12 cellular contexts compared by ENCODE assay signal in the genomic region with DNA sequence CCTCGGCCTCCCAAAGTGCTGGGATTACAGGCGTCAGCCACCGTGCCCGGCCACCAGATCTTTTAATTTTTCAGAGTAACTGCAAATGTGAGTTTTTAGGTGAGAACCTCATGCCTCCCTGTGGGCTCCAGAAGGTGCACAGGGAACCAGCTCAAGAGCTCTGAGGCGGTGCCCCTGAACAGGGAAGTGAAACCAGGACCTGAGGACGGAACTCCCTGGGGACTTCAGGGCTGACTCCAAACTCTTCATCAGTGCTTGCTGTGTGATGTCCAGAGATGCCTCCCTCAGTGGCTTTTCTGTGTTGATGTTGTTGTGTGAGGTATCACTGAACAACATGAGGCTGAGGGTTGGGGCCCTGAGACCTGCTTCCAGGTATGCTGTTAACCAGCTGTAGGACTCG.
DNase-seq lines count a peak whose midpoint lies in the region; ATAC-seq and TF ChIP-seq lines count a peak whose summit lies in the region.
"Had no signal": no experiment of that assay in that cellular context is flagged by ENCODE, and none has a peak within 500 bp of the region (broad histone marks: within the 10 kb centered on the region; RNA-seq: fewer than 3 reads in every experiment).

No MANE protein-coding gene starts in this region.

- H3K79me2 ChIP-seq in SU-DHL-6 (ENCODE audit: insufficient read depth, low read length): no peaks in the 10 kb centered on the region

- peak; percentile 70 for ATAC-seq in GM19467 (IDR thresholded peaks at IDR 0.05; ENCODE audit: unreplicated experiment)
- ATAC-seq in HG03378 (IDR thresholded peaks at IDR 0.05; ENCODE audit: unreplicated experiment): peak; percentile 72
- ATAC-seq: activated T-cell treated with anti-CD3 and anti-CD28 coated beads, Interleukin-2, amount 50 U/mL, for 72 hours had no signal

- no peak overlapping the region for H3K4me3 ChIP-seq in SU-DHL-6 (ENCODE audit: insufficient read depth, low read length, poor library complexity, severe bottlenecking)
- H3K4me3 ChIP-seq: suprapubic skin had no signal

- no peak for DNase-seq in HuH-7.5 (ENCODE audit: low spot score)
- DNase-seq in DMS79 treated with DMSO at 0.1 percent for 48 hours (lab: John Stamatoyannopoulos, UW): no peak
- no peak for DNase-seq in NCI-H524 treated with DMSO at 0.1 percent for 48 hours (lab: John Stamatoyannopoulos, UW)
- no peak for DNase-seq in DMS153 (lab: John Stamatoyannopoulos, UW)
- DNase-seq: activated T-cell treated with anti-CD3 and anti-CD28 coated beads, Interleukin-2, amount 50 U/mL, for 72 hours; HCEC 1CT had no signal

- H3K9me3 ChIP-seq in SU-DHL-6 (ENCODE audit: insufficient read depth, low read length): no peaks in the 10 kb centered on the region
- H3K9me3 ChIP-seq: suprapubic skin had no signal

- H3K36me3 ChIP-seq in SU-DHL-6 (ENCODE audit: low read length): no peaks in the 10 kb centered on the region
- H3K36me3 ChIP-seq: suprapubic skin had no signal

- H3K9me2 ChIP-seq in SU-DHL-6 (replicated peaks; ENCODE audit: insufficient read depth, low read length): no peaks in the 10 kb centered on the region

- no peak overlapping the region for H2AFZ ChIP-seq in SU-DHL-6 (ENCODE audit: low read depth, low read length, severe bottlenecking)

- 0 out of 3 replicates have a peak, but pooled peaks have one; percentile 8 for TF ChIP-seq CTCF in GM12872 (IDR thresholded peaks at IDR 0.05; ENCODE audit: insufficient read depth, low read depth, low read length)
- TF ChIP-seq CTCF in SU-DHL-6 (IDR thresholded peaks at IDR 0.05; ENCODE audit: insufficient read depth, low read length, poor library complexity, severe bottlenecking): no peak

- no peaks in the 10 kb centered on the region for H4K20me1 ChIP-seq in SU-DHL-6 (ENCODE audit: low read depth, low read length)

- no peaks in the 10 kb centered on the region for H3K27me3 ChIP-seq in SU-DHL-6 (ENCODE audit: low read length)
- H3K27me3 ChIP-seq: suprapubic skin had no signal

- no peak overlapping the region for H3K9ac ChIP-seq in SU-DHL-6 (ENCODE audit: low read length)

- H3F3A ChIP-seq in SU-DHL-6 (ENCODE audit: insufficient read depth): no peaks in the 10 kb centered on the region

- peak overlapping the region; percentile 7 for H3K4me2 ChIP-seq in SU-DHL-6 (ENCODE audit: low read depth, low read length, poor library complexity, severe bottlenecking)

- H3K27ac ChIP-seq in SU-DHL-6 (ENCODE audit: low read depth, low read length): no peak overlapping the region; the same call in 1 of the 2 replicates
- H3K27ac ChIP-seq: suprapubic skin, VCaP had no signal
